ENCODE assay signal across 8 cellular contexts in the genomic region with DNA sequence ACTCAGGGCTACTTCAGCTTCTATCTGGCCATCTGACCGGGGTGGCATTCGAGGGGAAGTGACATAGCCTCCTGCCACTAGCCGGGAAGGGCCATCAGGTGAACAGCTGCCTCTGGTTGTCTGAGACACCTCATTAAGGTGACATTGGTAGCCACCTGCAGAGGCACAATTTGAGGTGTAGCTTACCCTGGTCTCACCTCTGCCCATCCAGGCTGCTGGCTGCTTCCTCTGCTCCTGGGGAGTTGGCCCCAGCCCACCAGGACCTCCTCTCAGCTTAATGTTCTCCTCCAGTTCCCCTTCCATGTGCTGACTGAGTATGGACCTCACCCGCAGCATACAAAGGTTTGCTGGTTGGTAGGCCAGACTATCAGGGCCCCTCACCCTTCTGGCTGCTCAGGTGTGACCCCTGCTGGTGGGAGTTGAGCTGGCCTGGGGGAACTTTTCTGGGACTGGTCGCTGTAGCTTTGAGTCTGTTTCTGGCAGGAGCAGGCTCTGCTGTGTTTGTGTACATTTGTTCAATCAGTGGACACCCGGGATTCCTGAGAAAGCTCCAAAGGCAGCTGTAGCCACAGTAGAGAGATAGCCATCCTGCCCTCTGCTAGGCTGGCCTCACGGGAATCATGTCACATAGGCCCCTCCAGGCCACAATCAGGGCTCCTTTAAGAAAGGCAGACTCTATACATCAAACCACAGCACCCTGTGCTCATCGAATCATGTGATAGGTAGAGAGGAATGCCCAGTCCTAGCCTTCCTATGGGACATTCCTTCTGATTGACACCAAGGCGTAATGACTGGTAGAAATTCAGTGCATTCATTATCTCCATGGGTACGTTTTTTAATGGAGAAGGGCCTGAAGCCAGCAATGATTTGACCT.
DNase-seq lines count a peak whose midpoint lies in the region; ATAC-seq and TF ChIP-seq lines count a peak whose summit lies in the region.

No MANE protein-coding gene starts in this region.

- CTCF ChIA-PET in CD4-positive, alpha-beta T cell (lab: Charles Lee): interaction anchor here (0.6 to 1.7 kb wide), 10 partner anchors 9 to 335 kb away, joined by 3 to 15 read pairs (median 4); a partner anchor contains a TSS

- no peak overlapping the region for H2BK120ac ChIP-seq in H9 (ENCODE audit: low read depth, low read length, poor library complexity, severe bottlenecking)

- H3K9ac ChIP-seq in H9 (ENCODE audit: extremely low read depth, insufficient read length, low read length): no peak overlapping the region

- H3K4me1 ChIP-seq in H9 (ENCODE audit: insufficient read depth, low read length): no peaks in the 10 kb centered on the region
- H3K4me1 ChIP-seq in RWPE2 (ENCODE audit: insufficient read depth, poor library complexity, severe bottlenecking): no peaks in the 10 kb centered on the region
- no peaks in the 10 kb centered on the region for H3K4me1 ChIP-seq in cardiac muscle cell (ENCODE audit: low read depth)

- H4K91ac ChIP-seq in H9 (ENCODE audit: insufficient read length, low read depth, low read length): no peak overlapping the region

- no peak overlapping the region for H3K4ac ChIP-seq in H9 (ENCODE audit: low read depth, low read length)

- H3K27me3 ChIP-seq in CD4-positive, alpha-beta T cell (ENCODE audit: control insufficient read depth, insufficient read depth, low read length): no peaks in the 10 kb centered on the region
- no peaks in the 10 kb centered on the region for H3K27me3 ChIP-seq in H9 (ENCODE audit: insufficient read depth, low read length)
- no peaks in the 10 kb centered on the region for H3K27me3 ChIP-seq in RWPE2 (ENCODE audit: insufficient read depth, poor library complexity, severe bottlenecking)
- H3K27me3 ChIP-seq in cardiac muscle cell: no peaks in the 10 kb centered on the region

- H3K36me3 Mint-ChIP-seq in CD4-positive, alpha-beta T cell (ENCODE audit: low read depth): no peaks in the 10 kb centered on the region
- H3K36me3 Mint-ChIP-seq in H9 (ENCODE audit: insufficient read depth in 1 of 3, low read depth in 3 of 3): no peaks in the 10 kb centered on the region

- no peak overlapping the region for H3K4me3 Mint-ChIP-seq in CD4-positive, alpha-beta T cell
- no peak overlapping the region for H3K4me3 Mint-ChIP-seq in H9

- H3K79me2 ChIP-seq in H9 (ENCODE audit: insufficient read depth, low read length): no peaks in the 10 kb centered on the region

- H3K27ac ChIP-seq in CD4-positive, alpha-beta T cell (ENCODE audit: low read depth, low read length): no peak overlapping the region
- H3K27ac ChIP-seq in H9 (ENCODE audit: insufficient read length, low read depth, low read length): no peak overlapping the region
- no peak overlapping the region for H3K27ac ChIP-seq in RWPE2 (ENCODE audit: poor library complexity, severe bottlenecking)
- no peak overlapping the region for H3K27ac ChIP-seq in cardiac muscle cell

- no peak overlapping the region for H2AFZ ChIP-seq in H9 (ENCODE audit: low read length)

- H3K56ac ChIP-seq in H9 (ENCODE audit: insufficient read length, low read depth, low read length): no peak overlapping the region

- H4K8ac ChIP-seq in H9 (replicated peaks; ENCODE audit: insufficient read length, low read depth, low read length): no peak overlapping the region

- H3K36me3 ChIP-seq in RWPE2 (ENCODE audit: low read depth): no peaks in the 10 kb centered on the region
- no peaks in the 10 kb centered on the region for H3K36me3 ChIP-seq in cardiac muscle cell

- peak; percentile 74 for ATAC-seq in CD4-positive, alpha-beta T cell (ENCODE audit: poor library complexity)
- ATAC-seq in RWPE2 (ENCODE audit: low read depth): no peak

- WGBS in H9 (ENCODE audit: extremely low coverage, insufficient read length, low lambda C conversion rate): no CpG with 5 or more reads among the region's 10 CpGs

- no peak overlapping the region for H3K27ac Mint-ChIP-seq in CD4-positive, alpha-beta T cell
- H3K27ac Mint-ChIP-seq in H9: no peak overlapping the region

- no peaks in the 10 kb centered on the region for H3K4me1 Mint-ChIP-seq in CD4-positive, alpha-beta T cell (ENCODE audit: low read depth)
- H3K4me1 Mint-ChIP-seq in H9: peaks cover 4 to 7% of the 10 kb centered on the region in 2 experiments; a peak in 3 of 4 replicates

- H3K4me3 ChIP-seq in RWPE2 (ENCODE audit: severe bottlenecking): no peak overlapping the region
- H3K4me3 ChIP-seq in cardiac muscle cell: no peak overlapping the region

- H3K9me3 ChIP-seq in CD4-positive, alpha-beta T cell (ENCODE audit: control insufficient read depth, low read length): no peaks in the 10 kb centered on the region
- no peaks in the 10 kb centered on the region for H3K9me3 ChIP-seq in H9 (ENCODE audit: control insufficient read depth, low read depth, low read length)
- H3K9me3 ChIP-seq in RWPE2 (ENCODE audit: severe bottlenecking): no peaks in the 10 kb centered on the region
- no peaks in the 10 kb centered on the region for H3K9me3 ChIP-seq in cardiac muscle cell (ENCODE audit: low read depth)

- H4K5ac ChIP-seq in H9 (ENCODE audit: insufficient read length, low read depth, low read length): no peak overlapping the region

- H2BK5ac ChIP-seq in H9 (ENCODE audit: insufficient read length, low read length): no peak overlapping the region

- TF ChIP-seq CTCF in CD4-positive, alpha-beta T cell (IDR thresholded peaks at IDR 0.05): peak; percentile 73
- peak; percentile 89 for TF ChIP-seq CTCF in H9 (conservative IDR thresholded peaks at IDR 0.05)
- peak; percentile 29 for TF ChIP-seq CTCF in RWPE2 (IDR thresholded peaks at IDR 0.05; ENCODE audit: poor library complexity, severe bottlenecking)
- peak; percentile 83 for TF ChIP-seq CTCF in cardiac muscle cell (IDR thresholded peaks at IDR 0.05; ENCODE audit: low read depth, low read length)

- no peak overlapping the region for H3K23ac ChIP-seq in H9 (ENCODE audit: insufficient read length, low read depth, low read length)

- H3K27me3 Mint-ChIP-seq in CD4-positive, alpha-beta T cell: no peaks in the 10 kb centered on the region
- H3K27me3 Mint-ChIP-seq in H9 (ENCODE audit: low read depth): no peaks in the 10 kb centered on the region

- H3K79me1 ChIP-seq in H9 (ENCODE audit: insufficient read depth, low read depth, low read length, poor library complexity, severe bottlenecking): no peaks in the 10 kb centered on the region

- H3K18ac ChIP-seq in H9 (ENCODE audit: insufficient read length, low read depth, low read length): no peak overlapping the region

- intact Hi-C loops in CD4-positive, alpha-beta T cell (cut with DNase I, micrococcal nuclease): loop anchor here (1.0 to 2.0 kb wide), 3 partner anchors 265 to 336 kb away; no protein-coding TSS in a partner anchor

- no peaks in the 10 kb centered on the region for H4K20me1 ChIP-seq in H9 (ENCODE audit: control insufficient read depth, insufficient read depth, insufficient read length)

- H3K14ac ChIP-seq in H9 (ENCODE audit: insufficient read depth, low read length): no peak overlapping the region

- no peak overlapping the region for H3K4me2 ChIP-seq in H9 (ENCODE audit: insufficient read depth, insufficient read length, low read length)

- POLR2A ChIA-PET in CD4-positive, alpha-beta T cell (lab: Charles Lee): interaction anchor here (0.6 to 1.4 kb wide), 3 partner anchors 32 to 329 kb away, joined by 3 to 7 read pairs (median 3); no protein-coding TSS in a partner anchor

- no peaks in the 10 kb centered on the region for H3K9me3 Mint-ChIP-seq in CD4-positive, alpha-beta T cell
- H3K9me3 Mint-ChIP-seq in H9: no peaks in the 10 kb centered on the region

- H3K23me2 ChIP-seq in H9 (ENCODE audit: insufficient read length, low read depth, low read length, poor library complexity, severe bottlenecking): no peaks in the 10 kb centered on the region

- H2AK5ac ChIP-seq in H9 (ENCODE audit: insufficient read length, low read length): no peak overlapping the region

- H3T11ph ChIP-seq in H9 (ENCODE audit: low read length): no peak overlapping the region

- no peak overlapping the region for H2BK20ac ChIP-seq in H9 (ENCODE audit: low read depth, low read length, poor library complexity, severe bottlenecking)

- H2BK15ac ChIP-seq in H9 (ENCODE audit: low read depth, low read length): no peak overlapping the region

- H2BK12ac ChIP-seq in H9 (ENCODE audit: insufficient read length, low read depth, low read length): no peak overlapping the region

- DNase-seq in CD4-positive, alpha-beta T cell: peak; percentile 50 to 77 (median 58)
- DNase-seq in H9 (peak; percentile 79), RWPE2 (ENCODE audit: low spot score) (no peak), cardiac muscle cell (ENCODE audit: low read depth in 1 of 2, low spot score in 1 of 2) (peak; percentile 61 to 79), putamen (ENCODE audit: low spot score) (peak; percentile 51), NCI-H2107 (lab: John Stamatoyannopoulos, UW) (no peak), DMS79 (lab: John Stamatoyannopoulos, UW) (no peak)
- DNase-seq in activated naive CD4-positive, alpha-beta T cell treated with Interleukin-2 at 50 U/mL for 16 hours: peak; percentile 72

Comparison
In these comparisons a context has a peak if more than half of its experiments do, and no peak if none do; other contexts are left out.
1. DNase-seq: peak in CD4-positive, alpha-beta T cell (10 of 10), H9 (single experiment), activated naive CD4-positive, alpha-beta T cell treated with Interleukin-2 at 50 U/mL for 16 hours (single experiment), cardiac muscle cell (2 of 2) and putamen (single experiment); none in RWPE2 (single experiment), NCI-H2107 (single experiment) and DMS79 (single experiment).
2. CTCF ChIP-seq: peak in every context shown above with its lines; median percentile 89 in H9; 83 in cardiac muscle cell; 73 in CD4-positive, alpha-beta T cell; 29 in RWPE2.